In the genomic region with DNA sequence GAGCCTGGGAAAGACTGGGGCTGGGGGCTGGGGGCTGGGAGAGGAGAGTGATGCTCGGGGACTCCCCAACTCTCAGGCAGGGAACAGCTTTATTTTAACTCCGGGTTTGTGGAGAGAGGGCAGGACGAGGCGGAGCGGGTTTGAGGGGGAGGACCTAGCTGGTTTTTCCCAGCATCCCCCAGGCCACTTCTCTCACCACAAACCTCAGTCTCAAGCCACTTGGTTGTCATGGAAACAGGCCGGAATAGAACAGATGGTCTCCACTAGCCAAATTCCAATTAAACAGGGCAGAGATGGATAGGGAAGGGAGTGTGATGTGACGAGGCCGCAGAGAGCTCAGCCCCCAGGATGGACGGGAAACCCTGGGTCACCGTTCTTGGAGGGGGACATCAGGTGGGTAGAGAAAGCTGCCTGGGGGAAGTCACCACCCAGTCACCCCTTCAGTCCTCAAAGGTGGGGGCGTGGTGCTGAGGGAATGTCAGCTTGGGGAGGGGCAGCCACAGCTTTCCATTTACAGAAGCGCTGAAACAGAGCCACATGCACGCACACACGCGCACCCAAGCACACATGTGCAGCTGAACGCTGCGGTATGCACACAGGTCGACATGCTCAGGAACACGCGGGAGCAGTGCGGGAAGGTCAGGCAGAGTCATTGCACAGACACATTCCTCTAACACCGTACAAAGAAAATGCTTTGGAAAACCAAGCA, we compare ENCODE assay signal across 8 cellular contexts. TPM values are rescaled to one million over a fixed set of nuclear protein-coding genes. Genes with fewer than 3 reads are reported as not detected.
DNase-seq lines count a peak whose midpoint lies in the region; ATAC-seq lines count a peak whose summit lies in the region.

No MANE protein-coding gene starts in this region.

- H3K36me3 ChIP-seq in BLaER1, result peaks cover 8% of the 10 kb centered on the region; the same call in 1 of the 2 replicates

- H4K20me1 ChIP-seq in BLaER1, result peaks cover 95% of the 10 kb centered on the region

- DNase-seq in LHCN-M2 (ENCODE audit: low read depth) (peak; percentile 89), amniotic epithelial cell (ENCODE audit: low read depth) (peak; percentile 71), GDM1 (lab: John Stamatoyannopoulos, UW) (no peak), T-helper 17 cell (no peak)
- no peak for DNase-seq in activated CD8-positive, alpha-beta memory T cell treated with anti-CD3 and anti-CD28 coated beads, Interleukin-2, amount 10 ng/mL, durations not matched to agents 7 days and 5 days

- H3K4me2 ChIP-seq in BLaER1, result peak overlapping the region; percentile 76

- H3K27me3 ChIP-seq in BLaER1 (no peaks in the 10 kb centered on the region), layer of hippocampus (ENCODE audit: control insufficient read depth, insufficient read depth, low read length) (no peaks in the 10 kb centered on the region)

- H3K9ac ChIP-seq in BLaER1, result no peak overlapping the region

- H3K4me3 Mint-ChIP-seq in T-helper 17 cell, result no peak overlapping the region
- H3K4me3 Mint-ChIP-seq in activated T-helper 17 cell treated with anti-CD3 and anti-CD28 coated beads, Interleukin-2, amount 50 U/mL, for 72 hours, result no peak overlapping the region
- no peak overlapping the region for H3K4me3 Mint-ChIP-seq in activated CD8-positive, alpha-beta memory T cell treated with anti-CD3 and anti-CD28 coated beads, Interleukin-2, amount 10 ng/mL, durations not matched to agents 7 days and 5 days

- no peaks in the 10 kb centered on the region for H3K9me3 ChIP-seq in BLaER1
- no peaks in the 10 kb centered on the region for H3K9me3 ChIP-seq in T-helper 17 cell (ENCODE audit: control insufficient read depth, low read length, poor library complexity, severe bottlenecking)

- H3K9me3 Mint-ChIP-seq in activated T-helper 17 cell treated with anti-CD3 and anti-CD28 coated beads, Interleukin-2, amount 50 U/mL, for 72 hours, result no peaks in the 10 kb centered on the region
- no peaks in the 10 kb centered on the region for H3K9me3 Mint-ChIP-seq in activated CD8-positive, alpha-beta memory T cell treated with anti-CD3 and anti-CD28 coated beads, Interleukin-2, amount 10 ng/mL, durations not matched to agents 7 days and 5 days (ENCODE audit: low read depth)

- H3K36me3 Mint-ChIP-seq in T-helper 17 cell (ENCODE audit: low read depth), result peaks cover 6% of the 10 kb centered on the region
- H3K36me3 Mint-ChIP-seq in activated T-helper 17 cell treated with anti-CD3 and anti-CD28 coated beads, Interleukin-2, amount 50 U/mL, for 72 hours (ENCODE audit: low read depth), result no peaks in the 10 kb centered on the region
- no peaks in the 10 kb centered on the region for H3K36me3 Mint-ChIP-seq in activated CD8-positive, alpha-beta memory T cell treated with anti-CD3 and anti-CD28 coated beads, Interleukin-2, amount 10 ng/mL, durations not matched to agents 7 days and 5 days

- H3K4me3 ChIP-seq in BLaER1, result 0 out of 2 replicates have a peak overlapping the region, but pooled peaks have one; percentile 9

- H3K4me1 ChIP-seq in BLaER1, result peaks cover 69% of the 10 kb centered on the region

- peaks cover 10% of the 10 kb centered on the region for H3K4me1 Mint-ChIP-seq in T-helper 17 cell
- H3K4me1 Mint-ChIP-seq in activated T-helper 17 cell treated with anti-CD3 and anti-CD28 coated beads, Interleukin-2, amount 50 U/mL, for 72 hours, result peaks cover 4% of the 10 kb centered on the region
- H3K4me1 Mint-ChIP-seq in activated CD8-positive, alpha-beta memory T cell treated with anti-CD3 and anti-CD28 coated beads, Interleukin-2, amount 10 ng/mL, durations not matched to agents 7 days and 5 days, result peaks cover 5% of the 10 kb centered on the region

- ATAC-seq in T-helper 17 cell, result no peak
- no peak for ATAC-seq in activated T-helper 17 cell treated with anti-CD3 and anti-CD28 coated beads, Interleukin-2, amount 50 U/mL, for 72 hours (replicated peaks)
- no peak for ATAC-seq in activated CD8-positive, alpha-beta memory T cell treated with anti-CD3 and anti-CD28 coated beads, Interleukin-2, amount 10 ng/mL, durations not matched to agents 7 days and 5 days

- H3K27ac ChIP-seq in BLaER1, result peak overlapping the region; percentile 64
- peak overlapping the region; percentile 14 for H3K27ac ChIP-seq in layer of hippocampus (ENCODE audit: low read depth, low read length)

- peaks cover 41% of the 10 kb centered on the region for H3K27me3 Mint-ChIP-seq in T-helper 17 cell
- H3K27me3 Mint-ChIP-seq in activated T-helper 17 cell treated with anti-CD3 and anti-CD28 coated beads, Interleukin-2, amount 50 U/mL, for 72 hours, result peaks cover 22% of the 10 kb centered on the region
- H3K27me3 Mint-ChIP-seq in activated CD8-positive, alpha-beta memory T cell treated with anti-CD3 and anti-CD28 coated beads, Interleukin-2, amount 10 ng/mL, durations not matched to agents 7 days and 5 days, result peaks cover 48% of the 10 kb centered on the region

- H3K27ac Mint-ChIP-seq in T-helper 17 cell, result no peak overlapping the region
- no peak overlapping the region for H3K27ac Mint-ChIP-seq in activated T-helper 17 cell treated with anti-CD3 and anti-CD28 coated beads, Interleukin-2, amount 50 U/mL, for 72 hours
- H3K27ac Mint-ChIP-seq in activated CD8-positive, alpha-beta memory T cell treated with anti-CD3 and anti-CD28 coated beads, Interleukin-2, amount 10 ng/mL, durations not matched to agents 7 days and 5 days, result no peak overlapping the region

- CTCF ChIA-PET in activated CD8-positive, alpha-beta memory T cell treated with anti-CD3 and anti-CD28 coated beads, Interleukin-2, amount 10 ng/mL, durations not matched to agents 7 days and 5 days (lab: Charles Lee), result interaction anchor here (0.6 to 1.3 kb wide), 3 partner anchors 17 to 36 kb away, joined by 3 to 4 read pairs (median 3); no protein-coding TSS in a partner anchor

RNA-seq across cellular contexts. Expression of a gene that starts 19.2 kb away (rescaled TPM):
- total RNA-seq in LHCN-M2 (2014; rRNA removed) (3.3 and 3.8 TPM in 2 replicates), T-helper 17 cell (1 to 10 TPM; 5.2 to 5.3 TPM)
- polyA plus RNA-seq in LHCN-M2 (2012), result 5.0 TPM
- 1 to 10 TPM in 1 of 2 donors, under 1 TPM in 1; 0.78 to 2.3 TPM for total RNA-seq in activated T-helper 17 cell treated with anti-CD3 and anti-CD28 coated beads, Interleukin-2, amount 50 U/mL, for 72 hours
- under 1 TPM; 0.53 to 0.98 TPM for total RNA-seq in activated CD8-positive, alpha-beta memory T cell treated with anti-CD3 and anti-CD28 coated beads, Interleukin-2, amount 10 ng/mL, durations not matched to agents 7 days and 5 days

Comparison
In these comparisons a context has a peak if more than half of its experiments do, and no peak if none do; other contexts are left out.
1. DNase-seq: peak in LHCN-M2 (single experiment) and amniotic epithelial cell (single experiment); none in GDM1 (single experiment), T-helper 17 cell (0 of 3) and activated CD8-positive, alpha-beta memory T cell treated with anti-CD3 and anti-CD28 coated beads, Interleukin-2, amount 10 ng/mL, durations not matched to agents 7 days and 5 days (single experiment).